In genomic region chr1:155250246-155250632, GRCh38 we compare ENCODE assay signal across 8 cellular contexts. TPM values are rescaled to one million over a fixed set of nuclear protein-coding genes. Genes with fewer than 3 reads are reported as not detected.
A peak's percentile ranks its signal among the peaks of the same experiment; 100 is the strongest.
DNase-seq lines count a peak whose midpoint lies in the region; ATAC-seq and TF ChIP-seq lines count a peak whose summit lies in the region.

No MANE protein-coding gene starts in this region.

- peak overlapping the region; percentile 23 for H2BK120ac ChIP-seq in trophoblast cell (ENCODE audit: insufficient read depth, low read length, poor library complexity)

- H3K27ac ChIP-seq in trophoblast cell (ENCODE audit: low read depth, low read length): no peak overlapping the region

- peak overlapping the region; percentile 43 for H3K14ac ChIP-seq in trophoblast cell (ENCODE audit: low read length)

- peak overlapping the region; percentile 44 for H3K4me3 ChIP-seq in trophoblast cell (ENCODE audit: low read depth, low read length)

- H3K79me1 ChIP-seq in trophoblast cell (ENCODE audit: low read length): peaks cover 9% of the 10 kb centered on the region

- H4K12ac ChIP-seq in trophoblast cell (ENCODE audit: low read depth, low read length): peak overlapping the region; percentile 68

- H3K23ac ChIP-seq in trophoblast cell (ENCODE audit: low read length): no peak overlapping the region

- peak overlapping the region; percentile 20 for H4K91ac ChIP-seq in trophoblast cell (ENCODE audit: low read depth, low read length)

- peak overlapping the region; percentile 28 for H2AFZ ChIP-seq in trophoblast cell (ENCODE audit: insufficient read depth, low read length, poor library complexity)

- no peak overlapping the region for H3K9ac ChIP-seq in trophoblast cell (ENCODE audit: low read length)

- peak overlapping the region; percentile 52 for H3K27ac Mint-ChIP-seq in activated naive CD8-positive, alpha-beta T cell treated with anti-CD3 and anti-CD28 coated beads, Interleukin-2, amount 50 U/mL, for 24 hours
- no peak overlapping the region for H3K27ac Mint-ChIP-seq in type B pancreatic cell

- H3K4ac ChIP-seq in trophoblast cell (ENCODE audit: low read depth, low read length): no peak overlapping the region

- H3K36me3 ChIP-seq in trophoblast cell (ENCODE audit: control insufficient read depth in 1 of 2, insufficient read depth in 2 of 2, low read length in 2 of 2): peaks cover 16 to 23% of the 10 kb centered on the region in 2 experiments

- peak overlapping the region; percentile 17 for H2AK5ac ChIP-seq in trophoblast cell (ENCODE audit: low read length)

- no peaks in the 10 kb centered on the region for H3K9me3 Mint-ChIP-seq in activated naive CD8-positive, alpha-beta T cell treated with anti-CD3 and anti-CD28 coated beads, Interleukin-2, amount 50 U/mL, for 24 hours
- H3K9me3 Mint-ChIP-seq in type B pancreatic cell: no peaks in the 10 kb centered on the region

- peaks cover 9% of the 10 kb centered on the region for H3K79me2 ChIP-seq in trophoblast cell (ENCODE audit: control insufficient read depth, insufficient read depth, low read length, poor library complexity)

- H2BK12ac ChIP-seq in trophoblast cell (ENCODE audit: low read length): peak overlapping the region; percentile 25

- H3K9me3 ChIP-seq in trophoblast cell (ENCODE audit: insufficient read depth, low read depth, low read length): no peaks in the 10 kb centered on the region

- no peak for DNase-seq in activated naive CD8-positive, alpha-beta T cell treated with anti-CD3 and anti-CD28 coated beads, Interleukin-2, amount 50 U/mL, for 24 hours
- DNase-seq in trophoblast cell (no peak), NCI-H187 (lab: John Stamatoyannopoulos, UW) (no peak), COLO668 (lab: John Stamatoyannopoulos, UW; ENCODE audit: unreplicated experiment) (no peak), type B pancreatic cell (ENCODE audit: extremely low spot score, unreplicated experiment) (no peak), NCI-H748 (lab: John Stamatoyannopoulos, UW; ENCODE audit: unreplicated experiment) (no peak)

- peaks cover 20 to 23% of the 10 kb centered on the region in 2 experiments for H3K4me1 ChIP-seq in trophoblast cell (ENCODE audit: control insufficient read depth in 1 of 2, insufficient read depth in 2 of 2, low read length in 2 of 2)

- peak overlapping the region; percentile 63 for H3K4me3 Mint-ChIP-seq in activated naive CD8-positive, alpha-beta T cell treated with anti-CD3 and anti-CD28 coated beads, Interleukin-2, amount 50 U/mL, for 24 hours
- no peak overlapping the region for H3K4me3 Mint-ChIP-seq in type B pancreatic cell

- ATAC-seq in GM18858 (IDR thresholded peaks at IDR 0.05; ENCODE audit: unreplicated experiment) (peak; percentile 22), HG02981 (IDR thresholded peaks at IDR 0.05; ENCODE audit: unreplicated experiment) (peak; percentile 6)
- peak; percentile 2 for ATAC-seq in activated naive CD8-positive, alpha-beta T cell treated with anti-CD3 and anti-CD28 coated beads, Interleukin-2, amount 50 U/mL, for 24 hours

- peak overlapping the region; percentile 23 for H3K18ac ChIP-seq in trophoblast cell (ENCODE audit: low read length)

- H3K27me3 Mint-ChIP-seq in activated naive CD8-positive, alpha-beta T cell treated with anti-CD3 and anti-CD28 coated beads, Interleukin-2, amount 50 U/mL, for 24 hours: no peaks in the 10 kb centered on the region
- H3K27me3 Mint-ChIP-seq in type B pancreatic cell: no peaks in the 10 kb centered on the region

- no peaks in the 10 kb centered on the region for H3K27me3 ChIP-seq in trophoblast cell (ENCODE audit: insufficient read depth, low read length)

- H3K4me2 ChIP-seq in trophoblast cell (ENCODE audit: low read length): peak overlapping the region; percentile 69

- TF ChIP-seq CTCF in type B pancreatic cell (conservative IDR thresholded peaks at IDR 0.05): no peak

- peaks cover 4% of the 10 kb centered on the region for H3K36me3 Mint-ChIP-seq in activated naive CD8-positive, alpha-beta T cell treated with anti-CD3 and anti-CD28 coated beads, Interleukin-2, amount 50 U/mL, for 24 hours (ENCODE audit: low read depth)
- peaks cover 3% of the 10 kb centered on the region for H3K36me3 Mint-ChIP-seq in type B pancreatic cell

- no CpG with 5 or more reads among the region's 28 CpGs for WGBS in trophoblast cell (ENCODE audit: extremely low coverage, insufficient coverage, insufficient read length)

- H3K4me1 Mint-ChIP-seq in activated naive CD8-positive, alpha-beta T cell treated with anti-CD3 and anti-CD28 coated beads, Interleukin-2, amount 50 U/mL, for 24 hours: peaks cover 23% of the 10 kb centered on the region
- peaks cover 21% of the 10 kb centered on the region for H3K4me1 Mint-ChIP-seq in type B pancreatic cell (ENCODE audit: unreplicated experiment)

- H4K8ac ChIP-seq in trophoblast cell (ENCODE audit: low read depth, low read length): peak overlapping the region; percentile 80

- peak overlapping the region; percentile 3 for H2BK5ac ChIP-seq in trophoblast cell (ENCODE audit: low read depth, low read length, poor library complexity)

RNA-seq across cellular contexts. Expression of gene ENTREP3, which starts 5.0 kb away (rescaled TPM):
- polyA plus RNA-seq in trophoblast cell (2013): 38.7 and 39.3 TPM in 2 replicates
- total RNA-seq in type B pancreatic cell (ENCODE audit: low replicate concordance): 37.4 and 55.7 TPM in 2 replicates

RNA-seq across cellular contexts. Expression of gene SCAMP3, which starts 11.9 kb away (rescaled TPM):
- 71.1 and 75.0 TPM in 2 replicates for polyA plus RNA-seq in trophoblast cell (2013)
- total RNA-seq in type B pancreatic cell (ENCODE audit: low replicate concordance): 52.0 and 58.7 TPM in 2 replicates

RNA-seq across cellular contexts. Expression of gene CLK2, which starts 23.1 kb away (rescaled TPM):
- polyA plus RNA-seq in trophoblast cell (2013): 48.9 and 52.4 TPM in 2 replicates
- total RNA-seq in type B pancreatic cell (ENCODE audit: low replicate concordance): 61.5 and 96.8 TPM in 2 replicates

RNA-seq across cellular contexts. Expression of gene HCN3, which starts 27.0 kb away (rescaled TPM):
- 2.5 and 2.8 TPM in 2 replicates for polyA plus RNA-seq in trophoblast cell (2013)
- 9.5 and 10.6 TPM in 2 replicates for total RNA-seq in type B pancreatic cell (ENCODE audit: low replicate concordance)

RNA-seq across cellular contexts. Expression of gene MTX1, which starts 41.7 kb away (rescaled TPM):
- 39.6 and 40.4 TPM in 2 replicates for polyA plus RNA-seq in trophoblast cell (2013)
- total RNA-seq in type B pancreatic cell (ENCODE audit: low replicate concordance): 34.0 and 44.2 TPM in 2 replicates
